16 cellular contexts compared by ENCODE assay signal in genomic region chr11:122998727-122999370, GRCh38. TPM values are rescaled to one million over a fixed set of nuclear protein-coding genes. Genes with fewer than 3 reads are reported as not detected.
A peak's percentile ranks its signal among the peaks of the same experiment; 100 is the strongest.
DNase-seq lines count a peak whose midpoint lies in the region; ATAC-seq, FAIRE-seq and TF ChIP-seq lines count a peak whose summit lies in the region.
"Had no signal": no experiment of that assay in that cellular context is flagged by ENCODE, and none has a peak within 500 bp of the region (broad histone marks: within the 10 kb centered on the region; RNA-seq: fewer than 3 reads in every experiment).

No MANE protein-coding gene starts in this region.

- no peaks in the 10 kb centered on the region for H4K20me1 ChIP-seq in astrocyte (ENCODE audit: insufficient read depth, low read length)

- no peaks in the 10 kb centered on the region for H3K79me2 ChIP-seq in astrocyte (ENCODE audit: insufficient read depth, low read length)

- H3K9ac ChIP-seq in astrocyte (ENCODE audit: low read length): no peak overlapping the region
- no peak overlapping the region for H3K9ac ChIP-seq in iPS-15b (ENCODE audit: low read depth, low read length)

- no peak overlapping the region for H3K4me3 Mint-ChIP-seq in astrocyte (ENCODE audit: unreplicated experiment)
- H3K4me3 Mint-ChIP-seq in chondrocyte (ENCODE audit: unreplicated experiment): no peak overlapping the region
- H3K4me3 Mint-ChIP-seq: CD4-positive, CD25-positive, alpha-beta regulatory T cell had no signal

- H3K27ac Mint-ChIP-seq in astrocyte (ENCODE audit: unreplicated experiment) (no peak overlapping the region), chondrocyte (ENCODE audit: unreplicated experiment) (no peak overlapping the region)
- H3K27ac Mint-ChIP-seq: CD4-positive, CD25-positive, alpha-beta regulatory T cell had no signal

- H3K4me3 ChIP-seq in BJ (ENCODE audit: low read depth, low read length): no peak overlapping the region
- no peak overlapping the region for H3K4me3 ChIP-seq in astrocyte (ENCODE audit: insufficient read depth, low read depth, low read length)
- H3K4me3 ChIP-seq in iPS-15b (ENCODE audit: low read depth, low read length): peak overlapping the region; percentile 38
- no peak overlapping the region for H3K4me3 ChIP-seq in lower lobe of right lung
- no peak overlapping the region for H3K4me3 ChIP-seq in pancreas
- H3K4me3 ChIP-seq: K562, PC-9, SK-N-MC had no signal

- H3K27me3 Mint-ChIP-seq in astrocyte (ENCODE audit: low read depth, unreplicated experiment) (peaks cover 36% of the 10 kb centered on the region), chondrocyte (ENCODE audit: low read depth) (peaks cover 48% of the 10 kb centered on the region)

- H3K9me3 ChIP-seq in astrocyte (ENCODE audit: insufficient read depth, low read depth, low read length) (no peaks in the 10 kb centered on the region), iPS-15b (ENCODE audit: control insufficient read depth, insufficient read depth, low read length) (no peaks in the 10 kb centered on the region), lower lobe of right lung (no peaks in the 10 kb centered on the region), pancreas (no peaks in the 10 kb centered on the region)

- DNase-seq in BJ (ENCODE audit: low read depth) (peak; percentile 19), HTR-8/SVneo (ENCODE audit: insufficient read length, low spot score) (no peak), astrocyte (ENCODE audit: low read depth) (peak; percentile 61), chondrocyte (ENCODE audit: low spot score) (no peak), lower lobe of right lung (no peak), NCI-H2029 (lab: John Stamatoyannopoulos, UW) (no peak), pancreas (no peak)
- DNase-seq: CD4-positive, CD25-positive, alpha-beta regulatory T cell; NCI-H1436 treated with DMSO at 0.1 percent for 48 hours; NCI-H2227 treated with DMSO at 0.1 percent for 48 hours; PC-9 had no signal

- POLR2A ChIA-PET in BJ (lab: Charles Lee): no interaction called here

- H3K9me3 Mint-ChIP-seq in astrocyte (ENCODE audit: unreplicated experiment): no peaks in the 10 kb centered on the region
- H3K9me3 Mint-ChIP-seq in chondrocyte (ENCODE audit: low read depth): no peaks in the 10 kb centered on the region

- 36 to 43% methylated on average over 14 of the region's 14 CpGs for WGBS in pancreas, 2 donors

- H3K4me1 Mint-ChIP-seq in astrocyte (ENCODE audit: low read depth, unreplicated experiment) (no peaks in the 10 kb centered on the region), chondrocyte (ENCODE audit: low read depth) (no peaks in the 10 kb centered on the region)

- intact Hi-C loops in lower lobe of right lung (cut with DNase I): no loop called here
- intact Hi-C loops in pancreas (cut with DNase I): no loop called here

- H3K27ac ChIP-seq in astrocyte (ENCODE audit: low read depth, low read length): no peak overlapping the region
- H3K27ac ChIP-seq in lower lobe of right lung: no peak overlapping the region
- H3K27ac ChIP-seq in pancreas: no peak overlapping the region
- H3K27ac ChIP-seq: PC-9, SK-N-MC had no signal

- 0 out of 2 replicates have a peak, but pooled peaks cover 2% of the 10 kb centered on the region for H3K27me3 ChIP-seq in BJ (ENCODE audit: control insufficient read depth, insufficient read depth, low read length)
- peaks cover 14% of the 10 kb centered on the region for H3K27me3 ChIP-seq in astrocyte (ENCODE audit: insufficient read depth, low read length)
- H3K27me3 ChIP-seq in iPS-15b (ENCODE audit: control insufficient read depth, insufficient read depth, low read length): peaks cover 11% of the 10 kb centered on the region
- peaks cover 26% of the 10 kb centered on the region for H3K27me3 ChIP-seq in lower lobe of right lung (ENCODE audit: low read depth)
- H3K27me3 ChIP-seq in pancreas: peaks cover 0 to 7% (median 0%) of the 10 kb centered on the region in 4 donors

- H2AFZ ChIP-seq in astrocyte (ENCODE audit: low read depth, low read length): no peak overlapping the region
- H2AFZ ChIP-seq: PC-9 had no signal

- peak overlapping the region; percentile 46 for H3K4me2 ChIP-seq in astrocyte (ENCODE audit: low read length)
- H3K4me2 ChIP-seq: PC-9 had no signal

- H3K36me3 ChIP-seq in BJ (ENCODE audit: control insufficient read depth, insufficient read depth, low read length) (no peaks in the 10 kb centered on the region), astrocyte (ENCODE audit: insufficient read depth, low read length) (no peaks in the 10 kb centered on the region), iPS-15b (ENCODE audit: control insufficient read depth, insufficient read depth, low read length) (no peaks in the 10 kb centered on the region), lower lobe of right lung (no peaks in the 10 kb centered on the region), pancreas (no peaks in the 10 kb centered on the region)

- peak; percentile 16 for FAIRE-seq in HTR-8/SVneo (lab: Jason Lieb, UNC)
- peak; percentile 37 for FAIRE-seq in astrocyte (lab: Jason Lieb, UNC)
- no peak for FAIRE-seq in pancreas (lab: Jason Lieb, UNC)
- FAIRE-seq: A204.1, K562 had no signal

- ATAC-seq in lower lobe of right lung (no peak), pancreas (no peak)
- ATAC-seq: K562 had no signal

- CTCF ChIA-PET in BJ (lab: Yijun Ruan, JAX): interaction anchor here (2.0 to 3.0 kb wide), 2 partner anchors 24 to 134 kb away, joined by 7 to 16 read pairs; no protein-coding TSS in a partner anchor

- H3K4me1 ChIP-seq in astrocyte (ENCODE audit: insufficient read depth, low read length): no peaks in the 10 kb centered on the region
- peaks cover 4% of the 10 kb centered on the region for H3K4me1 ChIP-seq in iPS-15b (ENCODE audit: control insufficient read depth, insufficient read depth, low read length)
- H3K4me1 ChIP-seq in lower lobe of right lung: no peaks in the 10 kb centered on the region
- H3K4me1 ChIP-seq in pancreas: no peaks in the 10 kb centered on the region

- no peaks in the 10 kb centered on the region for H3K36me3 Mint-ChIP-seq in astrocyte (ENCODE audit: low read depth, unreplicated experiment)
- no peaks in the 10 kb centered on the region for H3K36me3 Mint-ChIP-seq in chondrocyte (ENCODE audit: low read depth)
- H3K36me3 Mint-ChIP-seq: CD4-positive, CD25-positive, alpha-beta regulatory T cell had no signal

- TF ChIP-seq CTCF in BJ (IDR thresholded peaks at IDR 0.05; ENCODE audit: insufficient read depth, low read depth, low read length) (no peak), astrocyte (IDR thresholded peaks at IDR 0.05; ENCODE audit: insufficient read depth, low read depth, low read length) (no peak), chondrocyte (IDR thresholded peaks at IDR 0.05) (no peak), lower lobe of right lung (IDR thresholded peaks at IDR 0.05) (no peak), pancreas (IDR thresholded peaks at IDR 0.05) (no peak)

RNA-seq across cellular contexts. Expression of gene BSX, which starts 17.2 kb away (rescaled TPM):
- not detected in 2 replicates for polyA plus RNA-seq in BJ (2011; rRNA removed)
- polyA minus RNA-seq in BJ (2011; rRNA and poly(A)+ RNA removed): not detected in 2 replicates
- total RNA-seq in astrocyte: not detected in 2 replicates
- not detected in 3 replicates for total RNA-seq in chondrocyte
- not detected for total RNA-seq in lower lobe of right lung
- not detected for total RNA-seq in pancreas
- not detected for polyA plus RNA-seq in pancreas
- total RNA-seq: CD4-positive, CD25-positive, alpha-beta regulatory T cell; HT1080; K562; PC-9 had no signal
- polyA plus RNA-seq: CD4-positive, CD25-positive, alpha-beta regulatory T cell; K562 had no signal

Comparison
In these comparisons a context has a peak if more than half of its experiments do, and no peak if none do; other contexts are left out.
1. DNase-seq: peak in BJ (single experiment) and astrocyte (single experiment); none in HTR-8/SVneo (single experiment), chondrocyte (single experiment), lower lobe of right lung (single experiment), NCI-H2029 (single experiment) and pancreas (0 of 6).